1 cellular context compared by ENCODE assay signal in genomic region chr14:103103461-103104388, GRCh38.
TF ChIP-seq lines count a peak whose summit lies in the region.

No MANE protein-coding gene starts in this region.

TF ChIP-seq in HepG2, 621 proteins besides CTCF, POLR2A, EP300 and RAD21 (continued from another document and continues in another):
- TF ChIP-seq REST (IDR thresholded peaks at IDR 0.05; ENCODE audit: borderline replicate concordance in 1 of 2, low read depth in 1 of 2, low read length in 2 of 2) (no peak), POLR2AphosphoS2 (IDR thresholded peaks at IDR 0.05; ENCODE audit: low read depth, low read length) (no peak), ZNF343 (CRISPR knock-in tag; IDR thresholded peaks at IDR 0.05) (0 out of 2 replicates have a peak, but pooled peaks have one; percentile 46), ZNF253 (CRISPR knock-in tag; IDR thresholded peaks at IDR 0.05; ENCODE audit: borderline replicate concordance) (no peak), ZNF782 (CRISPR knock-in tag; IDR thresholded peaks at IDR 0.05; ENCODE audit: borderline replicate concordance) (peak; percentile 75; the same call in 1 of the 2 replicates), ZSCAN29 (CRISPR knock-in tag; conservative IDR thresholded peaks at IDR 0.05) (peak; percentile 85; the same call in 1 of the 2 replicates), TEF (CRISPR knock-in tag; IDR thresholded peaks at IDR 0.05) (no peak), CBFB (CRISPR knock-in tag; IDR thresholded peaks at IDR 0.05) (no peak), ZMAT3 (CRISPR knock-in tag; conservative IDR thresholded peaks at IDR 0.05) (peak; percentile 77), SYNCRIP (IDR thresholded peaks at IDR 0.05; ENCODE audit: insufficient read depth, low read depth, low read length) (no peak), ETS1 (CRISPR knock-in tag; IDR thresholded peaks at IDR 0.05) (no peak), NFAT5 (CRISPR knock-in tag; IDR thresholded peaks at IDR 0.05) (peak; percentile 8; the same call in 1 of the 2 replicates), TP53 (CRISPR knock-in tag; conservative IDR thresholded peaks at IDR 0.05) (no peak; the same call in 1 of the 2 replicates), ARNT (IDR thresholded peaks at IDR 0.05) (no peak), RXRB (CRISPR knock-in tag; IDR thresholded peaks at IDR 0.05; ENCODE audit: borderline replicate concordance) (peak; percentile 41), FOXM1 (CRISPR knock-in tag; IDR thresholded peaks at IDR 0.05) (no peak), ZNF652 (CRISPR knock-in tag; IDR thresholded peaks at IDR 0.05; ENCODE audit: borderline replicate concordance, low read depth) (no peak), TFDP2 (CRISPR knock-in tag; IDR thresholded peaks at IDR 0.05) (peak; percentile 55), ZSCAN25 (CRISPR knock-in tag; IDR thresholded peaks at IDR 0.05) (no peak), RFXAP (CRISPR knock-in tag; IDR thresholded peaks at IDR 0.05; ENCODE audit: borderline replicate concordance) (peak; percentile 24; the same call in 1 of the 2 replicates), ZNF331 (CRISPR knock-in tag; IDR thresholded peaks at IDR 0.05) (no peak; the same call in 1 of the 2 replicates), IKZF4 (CRISPR knock-in tag; IDR thresholded peaks at IDR 0.05; ENCODE audit: borderline replicate concordance, low read depth, not compliant biosample characterization) (peak; percentile 17), ATF2 (CRISPR knock-in tag; IDR thresholded peaks at IDR 0.05) (no peak), NFKBIZ (CRISPR knock-in tag; IDR thresholded peaks at IDR 0.05) (peak; percentile 57; the same call in 1 of the 2 replicates), ATF7-NPFF (CRISPR knock-in tag; IDR thresholded peaks at IDR 0.05; ENCODE audit: low read depth) (peak; percentile 84), MEF2D (CRISPR knock-in tag; IDR thresholded peaks at IDR 0.05) (peak; percentile 43; the same call in 1 of the 2 replicates), ZNF263 (CRISPR knock-in tag; IDR thresholded peaks at IDR 0.05) (no peak; the same call in 1 of the 2 replicates), TERF1 (CRISPR knock-in tag; IDR thresholded peaks at IDR 0.05) (no peak), KLF15 (CRISPR knock-in tag; IDR thresholded peaks at IDR 0.05; ENCODE audit: borderline replicate concordance) (0 out of 2 replicates have a peak, but pooled peaks have one; percentile 43), ZNF740 (CRISPR knock-in tag; IDR thresholded peaks at IDR 0.05) (0 out of 2 replicates have a peak, but pooled peaks have one; percentile 57), HNRNPL (IDR thresholded peaks at IDR 0.05; ENCODE audit: low read depth, low read length) (peak; percentile 98), ZBTB39 (CRISPR knock-in tag; IDR thresholded peaks at IDR 0.05) (no peak), SP5 (CRISPR knock-in tag; IDR thresholded peaks at IDR 0.05; ENCODE audit: borderline replicate concordance, low read depth) (no peak; the same call in 1 of the 2 replicates), GPN1 (CRISPR knock-in tag; IDR thresholded peaks at IDR 0.05; ENCODE audit: borderline replicate concordance) (no peak), STAG1 (CRISPR knock-in tag; IDR thresholded peaks at IDR 0.05) (no peak; the same call in 1 of the 2 replicates), TRAFD1 (CRISPR knock-in tag; IDR thresholded peaks at IDR 0.05; ENCODE audit: borderline replicate concordance) (no peak), ADNP (CRISPR knock-in tag; IDR thresholded peaks at IDR 0.05) (no peak), ZNF34 (CRISPR knock-in tag; IDR thresholded peaks at IDR 0.05; ENCODE audit: borderline replicate concordance) (peak; percentile 33; the same call in 1 of the 2 replicates), JUND (CRISPR knock-in tag; IDR thresholded peaks at IDR 0.05) (peak; percentile 33; the same call in 1 of the 2 replicates), PAF1 (CRISPR knock-in tag; IDR thresholded peaks at IDR 0.05) (no peak; the same call in 1 of the 2 replicates), ZNF563 (CRISPR knock-in tag; IDR thresholded peaks at IDR 0.05) (peak; percentile 91), PITX1 (CRISPR knock-in tag; IDR thresholded peaks at IDR 0.05) (peak; percentile 63; the same call in 1 of the 2 replicates), FOXK1 (CRISPR knock-in tag; IDR thresholded peaks at IDR 0.05; ENCODE audit: borderline replicate concordance, low read depth) (peak; percentile 22; the same call in 1 of the 2 replicates)
